In the genomic region with DNA sequence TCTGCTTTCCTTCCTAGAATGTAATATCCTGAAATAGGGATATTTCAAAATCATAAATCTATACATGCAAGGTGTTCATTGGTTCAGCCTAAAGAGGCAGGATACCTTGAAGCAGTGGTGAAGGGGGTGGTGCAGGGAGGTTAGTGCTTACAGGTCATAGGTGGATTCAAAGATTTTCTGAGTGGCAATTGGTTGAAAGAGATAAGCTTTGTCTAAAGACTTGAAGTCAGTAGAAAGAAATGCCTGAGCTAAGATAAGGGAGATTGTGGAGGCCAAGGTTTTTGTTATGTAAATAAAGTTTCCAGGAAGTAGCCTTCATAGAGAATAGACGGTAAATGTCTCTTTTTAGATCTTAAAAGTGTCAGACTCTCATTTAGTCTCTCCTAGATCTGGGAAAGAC, we compare ENCODE assay signal across 21 cellular contexts.
DNase-seq lines count a peak whose midpoint lies in the region; TF ChIP-seq lines count a peak whose summit lies in the region.
"Had no signal": no experiment of that assay in that cellular context is flagged by ENCODE, and none has a peak within 500 bp of the region (broad histone marks: within the 10 kb centered on the region; RNA-seq: fewer than 3 reads in every experiment).

No MANE protein-coding gene starts in this region.

- no peak overlapping the region for H2AK5ac ChIP-seq in neuronal stem cell (ENCODE audit: low read depth, low read length)

- H3K36me3 ChIP-seq in HUES48 (ENCODE audit: control insufficient read depth, insufficient read depth, low read length) (no peaks in the 10 kb centered on the region), iPS DF 6.9 (ENCODE audit: control insufficient read depth, insufficient read depth, low read length) (no peaks in the 10 kb centered on the region), neuronal stem cell (replicated peaks in 1 of 2; ENCODE audit: control insufficient read depth in 2 of 2, insufficient read depth in 2 of 2, low read length in 2 of 2) (peaks cover 0 to 2% of the 10 kb centered on the region in 2 donors)
- H3K36me3 ChIP-seq: SJSA1 had no signal

- no peak overlapping the region for H3K23ac ChIP-seq in neuronal stem cell (ENCODE audit: low read depth, low read length, poor library complexity)

- no peak overlapping the region for H3K9ac ChIP-seq in HUES48 (ENCODE audit: low read depth, low read length)
- no peak overlapping the region for H3K9ac ChIP-seq in neuronal stem cell (ENCODE audit: low read depth, low read length, poor library complexity)

- H4K8ac ChIP-seq in neuronal stem cell (ENCODE audit: low read depth, low read length), result no peak overlapping the region

- H3K79me1 ChIP-seq in neuronal stem cell (ENCODE audit: low read depth, low read length), result no peaks in the 10 kb centered on the region

- DNase-seq in astrocyte of the hippocampus (ENCODE audit: low read depth, low spot score) (peak; percentile 17), iPS DF 6.9 (ENCODE audit: low read depth, low spot score) (peak; percentile 35), neuronal stem cell (ENCODE audit: low spot score) (no peak), coronary artery (ENCODE audit: low spot score) (no peak), kidney tubule cell (ENCODE audit: low spot score) (no peak), activated gamma-delta T cell treated with Interleukin-2 at 50 U/mL for 16 hours (no peak)
- DNase-seq: CD4-positive, CD25-positive, alpha-beta regulatory T cell; COR-L47; DMS 273 treated with DMSO at 0.1 percent for 48 hours; DMS79 treated with DMSO at 0.1 percent for 48 hours; HFFc6; KBM-7; NCI-H1105; NCI-H146; NCI-H2029; NCI-H2227 treated with DMSO at 0.1 percent for 48 hours; NCI-H510A; NCI-H82 had no signal

- no peak overlapping the region for H3K4me2 ChIP-seq in neuronal stem cell (ENCODE audit: insufficient read depth, low read length, poor library complexity, severe bottlenecking)

- no peak overlapping the region for H3K14ac ChIP-seq in neuronal stem cell (ENCODE audit: low read length)

- no peak overlapping the region for H2BK12ac ChIP-seq in neuronal stem cell (ENCODE audit: low read length)

- H3K4me1 ChIP-seq in HUES48 (ENCODE audit: control insufficient read depth, insufficient read depth, low read length) (peaks cover 24% of the 10 kb centered on the region), iPS DF 6.9 (ENCODE audit: control insufficient read depth, insufficient read depth, low read length) (no peaks in the 10 kb centered on the region; the same call in 1 of the 2 replicates), neuronal stem cell (ENCODE audit: control insufficient read depth in 2 of 2, insufficient read depth in 1 of 2, low read depth in 1 of 2, low read length in 2 of 2) (peaks cover 0 to 5% of the 10 kb centered on the region in 2 donors)
- H3K4me1 ChIP-seq: SJSA1 had no signal

- H3K27ac ChIP-seq in HUES48 (ENCODE audit: low read depth, low read length) (peak overlapping the region; percentile 84), iPS DF 6.9 (ENCODE audit: low read length) (no peak overlapping the region), neuronal stem cell (replicated peaks; ENCODE audit: low read length) (no peak overlapping the region), coronary artery (no peak overlapping the region)
- H3K27ac ChIP-seq: SJSA1 had no signal

- no peak overlapping the region for H3K4ac ChIP-seq in neuronal stem cell (ENCODE audit: low read length)

- H2BK120ac ChIP-seq in neuronal stem cell (ENCODE audit: low read depth, low read length), result no peak overlapping the region

- no peaks in the 10 kb centered on the region for H3K9me3 ChIP-seq in HUES48 (ENCODE audit: control insufficient read depth, insufficient read depth, low read length)
- H3K9me3 ChIP-seq in iPS DF 6.9 (ENCODE audit: control insufficient read depth, insufficient read depth, low read length), result no peaks in the 10 kb centered on the region
- H3K9me3 ChIP-seq in neuronal stem cell (replicated peaks in 1 of 2; ENCODE audit: control insufficient read depth in 2 of 2, insufficient read depth in 1 of 2, low read depth in 1 of 2, low read length in 2 of 2), result no peaks in the 10 kb centered on the region

- H3K27me3 ChIP-seq in HUES48 (ENCODE audit: control insufficient read depth, insufficient read depth, low read length) (no peaks in the 10 kb centered on the region), iPS DF 6.9 (ENCODE audit: control insufficient read depth, insufficient read depth, low read length) (no peaks in the 10 kb centered on the region), neuronal stem cell (ENCODE audit: control insufficient read depth in 3 of 3, insufficient read depth in 3 of 3, low read depth in 1 of 3, low read length in 3 of 3) (no peaks in the 10 kb centered on the region)
- H3K27me3 ChIP-seq: SJSA1 had no signal

- H2AFZ ChIP-seq in neuronal stem cell (ENCODE audit: low read length), result peak overlapping the region; percentile 1

- no peak for TF ChIP-seq CTCF in coronary artery (IDR thresholded peaks at IDR 0.05)

- no peak overlapping the region for H3K4me3 ChIP-seq in HUES48 (ENCODE audit: low read depth, low read length)
- H3K4me3 ChIP-seq in iPS DF 6.9 (ENCODE audit: low read length), result no peak overlapping the region
- no peak overlapping the region for H3K4me3 ChIP-seq in neuronal stem cell (ENCODE audit: low read length in 2 of 2)
- no peak overlapping the region for H3K4me3 ChIP-seq in coronary artery
- H3K4me3 ChIP-seq: GM12878, SJSA1 had no signal

- WGBS in iPS DF 6.9 (ENCODE audit: insufficient coverage, insufficient read length), result no CpG with 5 or more reads among the region's 1 CpG
- WGBS in neuronal stem cell (ENCODE audit: extremely low coverage in 2 of 2, insufficient read length in 2 of 2, insufficient replicate concordance in 1 of 2), 2 donors, result no CpG with 5 or more reads among the region's 1 CpG

- H4K91ac ChIP-seq in neuronal stem cell (ENCODE audit: low read depth, low read length, poor library complexity), result no peak overlapping the region

- no peak overlapping the region for H3K18ac ChIP-seq in neuronal stem cell (ENCODE audit: low read length)

- no peak overlapping the region for H2BK15ac ChIP-seq in neuronal stem cell (ENCODE audit: low read length)

- H2BK5ac ChIP-seq in neuronal stem cell (ENCODE audit: low read length), result no peak overlapping the region

Comparison
In these comparisons a context has a peak if more than half of its experiments do, and no peak if none do; other contexts are left out.
1. DNase-seq: peak in astrocyte of the hippocampus (single experiment) and iPS DF 6.9 (single experiment); none in neuronal stem cell (single experiment), coronary artery (single experiment), kidney tubule cell (single experiment) and activated gamma-delta T cell treated with Interleukin-2 at 50 U/mL for 16 hours (single experiment).